Comparison of ENCODE assay signal across 17 cellular contexts in genomic region chr5:14759744-14760547, GRCh38.
"Had no signal": no experiment of that assay in that cellular context is flagged by ENCODE, and none has a peak within 500 bp of the region (broad histone marks: within the 10 kb centered on the region; RNA-seq: fewer than 3 reads in every experiment).

No MANE protein-coding gene starts in this region.

- H3K4me3 Mint-ChIP-seq: activated CD8-positive, alpha-beta T cell treated with anti-CD3 and anti-CD28 coated beads for 36 hours; activated T-cell treated with anti-CD3 and anti-CD28 coated beads, Interleukin-2, amount 50 U/mL, for 72 hours had no signal

- ATAC-seq: activated CD8-positive, alpha-beta T cell treated with anti-CD3 and anti-CD28 coated beads for 36 hours; activated T-cell treated with anti-CD3 and anti-CD28 coated beads, Interleukin-2, amount 50 U/mL, for 72 hours; foreskin keratinocyte; pancreas; upper lobe of right lung had no signal

- H3K27me3 ChIP-seq: foreskin keratinocyte, pancreas, spleen, testis, upper lobe of right lung had no signal

- H3K4me1 ChIP-seq: foreskin keratinocyte, pancreas, testis, upper lobe of right lung had no signal

- H3K9me3 Mint-ChIP-seq: activated CD8-positive, alpha-beta T cell treated with anti-CD3 and anti-CD28 coated beads for 36 hours; activated T-cell treated with anti-CD3 and anti-CD28 coated beads, Interleukin-2, amount 50 U/mL, for 72 hours had no signal

- H3K9me3 ChIP-seq: pancreas, spleen, testis, upper lobe of right lung had no signal

- DNase-seq: activated CD4-positive, alpha-beta T cell treated with anti-CD3 and anti-CD28 coated beads for 4 hours; activated CD8-positive, alpha-beta memory T cell treated with anti-CD3 and anti-CD28 coated beads, Interleukin-2, amount 50 U/mL, for 4 hours; activated CD8-positive, alpha-beta T cell treated with anti-CD3 and anti-CD28 coated beads for 36 hours; activated naive CD4-positive, alpha-beta T cell treated with Interleukin-2 at 50 U/mL for 16 hours; activated T-cell treated with anti-CD3 and anti-CD28 coated beads, Interleukin-2, amount 50 U/mL, for 72 hours; foreskin keratinocyte; pancreas; spleen; stimulated activated CD4-positive, alpha-beta T cell treated with anti-CD3 and anti-CD28 coated beads, Interleukin-1b, Interleukin-23, amount 100 ng/mL, for 48 hours; stimulated activated naive CD4-positive, alpha-beta T cell treated with Interleukin-2 at 50 U/mL for 16 hours; upper lobe of right lung had no signal

- FAIRE-seq: astrocyte, colon, endothelial cell of umbilical vein, islet of Langerhans, pancreas had no signal

- H3K27ac ChIP-seq: foreskin keratinocyte, pancreas, spleen, testis, upper lobe of right lung, VCaP had no signal

- H3K4me3 ChIP-seq: pancreas, spleen, testis, upper lobe of right lung had no signal

- H3K36me3 ChIP-seq: pancreas had no signal

- H3K27ac Mint-ChIP-seq: activated CD8-positive, alpha-beta T cell treated with anti-CD3 and anti-CD28 coated beads for 36 hours; activated T-cell treated with anti-CD3 and anti-CD28 coated beads, Interleukin-2, amount 50 U/mL, for 72 hours had no signal
